8 cellular contexts compared by ENCODE assay signal in the genomic region with DNA sequence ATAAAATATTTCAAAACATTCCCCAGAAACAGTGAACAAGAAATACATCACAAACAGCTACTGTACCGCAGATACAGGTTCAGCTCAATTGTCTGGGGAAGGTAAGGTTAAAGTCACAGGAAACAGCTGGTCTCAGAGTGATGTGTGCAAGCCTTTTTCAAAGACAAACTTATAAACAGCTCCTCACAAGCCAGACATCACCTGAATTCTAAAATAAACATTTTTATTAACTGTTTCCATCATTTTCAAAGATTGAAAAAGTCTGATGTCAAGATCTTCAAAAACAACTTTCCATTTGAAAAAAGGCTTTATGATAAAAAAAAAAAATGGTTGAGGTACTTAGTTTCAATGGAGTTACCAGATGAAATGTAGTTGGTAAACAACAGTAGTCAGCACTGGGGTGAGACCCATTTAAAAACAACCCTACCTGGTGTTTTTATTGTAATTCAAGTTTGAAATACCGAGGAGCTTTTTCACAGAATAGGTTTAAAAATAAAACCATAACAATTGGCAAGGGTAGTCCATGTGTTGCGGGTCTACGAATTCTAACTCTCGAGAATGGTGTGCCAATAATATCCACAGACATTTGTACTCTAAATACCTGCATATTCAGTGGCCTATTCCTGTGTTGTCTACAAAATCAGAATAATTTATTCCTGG. TPM values are rescaled to one million over a fixed set of nuclear protein-coding genes. Genes with fewer than 3 reads are reported as not detected.
A peak's percentile ranks its signal among the peaks of the same experiment; 100 is the strongest.
DNase-seq lines count a peak whose midpoint lies in the region; ATAC-seq, FAIRE-seq and TF ChIP-seq lines count a peak whose summit lies in the region.

No MANE protein-coding gene starts in this region.

- H3K4me1 ChIP-seq in kidney (ENCODE audit: control insufficient read depth in 1 of 2, insufficient read depth in 1 of 2, low read depth in 1 of 2, low read length in 2 of 2) (peaks cover 10 to 13% of the 10 kb centered on the region in 2 donors), thymus (ENCODE audit: control insufficient read depth, insufficient read depth, low read length) (no peaks in the 10 kb centered on the region)

- peak overlapping the region; percentile 79 to 89 for H3K4me3 ChIP-seq in kidney (ENCODE audit: low read length in 2 of 2)
- peak overlapping the region; percentile 85 for H3K4me3 ChIP-seq in thymus (ENCODE audit: low read length)

- H3K27me3 Mint-ChIP-seq in activated CD8-positive, alpha-beta T cell treated with anti-CD3 and anti-CD28 coated beads, Interleukin-2, amount 10 ng/mL, durations not matched to agents 7 days and 5 days (ENCODE audit: low read depth), result no peaks in the 10 kb centered on the region

- H3K27ac ChIP-seq in kidney (ENCODE audit: low read depth in 2 of 2, low read length in 2 of 2) (peak overlapping the region; percentile 30 to 99), thymus (ENCODE audit: low read depth) (peak overlapping the region; percentile 88)

- no peak for FAIRE-seq in kidney (lab: Jason Lieb, UNC)

- H3K9me3 ChIP-seq in kidney (ENCODE audit: control insufficient read depth in 1 of 2, low read length in 2 of 2), result no peaks in the 10 kb centered on the region
- no peaks in the 10 kb centered on the region for H3K9me3 ChIP-seq in thymus (ENCODE audit: control insufficient read depth)

- H3K4me3 Mint-ChIP-seq in activated CD8-positive, alpha-beta T cell treated with anti-CD3 and anti-CD28 coated beads, Interleukin-2, amount 10 ng/mL, durations not matched to agents 7 days and 5 days, result peak overlapping the region; percentile 100

- CTCF ChIA-PET in activated CD8-positive, alpha-beta T cell treated with anti-CD3 and anti-CD28 coated beads, Interleukin-2, amount 10 ng/mL, durations not matched to agents 7 days and 5 days (lab: Charles Lee), result interaction anchor here (0.6 to 5.5 kb wide), 7 partner anchors 9 to 760 kb away, joined by 3 to 48 read pairs (median 10); no protein-coding TSS in a partner anchor

- peaks cover 4 to 17% of the 10 kb centered on the region in 2 donors for H3K36me3 ChIP-seq in kidney (ENCODE audit: control insufficient read depth in 1 of 2, insufficient read depth in 2 of 2, low read length in 2 of 2)
- peaks cover 10% of the 10 kb centered on the region for H3K36me3 ChIP-seq in thymus (ENCODE audit: control insufficient read depth, insufficient read depth)

- H3K27ac Mint-ChIP-seq in activated CD8-positive, alpha-beta T cell treated with anti-CD3 and anti-CD28 coated beads, Interleukin-2, amount 10 ng/mL, durations not matched to agents 7 days and 5 days, result peak overlapping the region; percentile 70

- intact Hi-C loops in kidney (cut with DNase I), result loop anchor here (10.0 kb wide), 1 partner anchor 433 kb away; no protein-coding TSS in a partner anchor

- ATAC-seq in activated CD8-positive, alpha-beta T cell treated with anti-CD3 and anti-CD28 coated beads, Interleukin-2, amount 10 ng/mL, durations not matched to agents 7 days and 5 days, result no peak

- POLR2A ChIA-PET in activated CD8-positive, alpha-beta T cell treated with anti-CD3 and anti-CD28 coated beads, Interleukin-2, amount 10 ng/mL, durations not matched to agents 7 days and 5 days (lab: Charles Lee), result interaction anchor here (0.5 to 9.3 kb wide), 7 partner anchors 8 to 263 kb away, joined by 3 to 293 read pairs (median 5); no protein-coding TSS in a partner anchor

- TF ChIP-seq CTCF in kidney (IDR thresholded peaks at IDR 0.05; ENCODE audit: borderline replicate concordance, extremely low read depth, insufficient read depth), result no peak

- no peaks in the 10 kb centered on the region for H3K9me3 Mint-ChIP-seq in activated CD8-positive, alpha-beta T cell treated with anti-CD3 and anti-CD28 coated beads, Interleukin-2, amount 10 ng/mL, durations not matched to agents 7 days and 5 days (ENCODE audit: insufficient read depth)

- 51% methylated on average over 5 of the region's 5 CpGs for WGBS in thymus

- peak overlapping the region; percentile 77 to 84 for H3K9ac ChIP-seq in kidney (ENCODE audit: low read length in 2 of 2)

- no peaks in the 10 kb centered on the region for H3K27me3 ChIP-seq in thymus (ENCODE audit: control insufficient read depth, insufficient read depth)

- peaks cover 80% of the 10 kb centered on the region for H3K36me3 Mint-ChIP-seq in activated CD8-positive, alpha-beta T cell treated with anti-CD3 and anti-CD28 coated beads, Interleukin-2, amount 10 ng/mL, durations not matched to agents 7 days and 5 days (ENCODE audit: low read depth)

- peaks cover 32% of the 10 kb centered on the region for H3K4me1 Mint-ChIP-seq in activated CD8-positive, alpha-beta T cell treated with anti-CD3 and anti-CD28 coated beads, Interleukin-2, amount 10 ng/mL, durations not matched to agents 7 days and 5 days (ENCODE audit: low read depth)

- DNase-seq in activated gamma-delta T cell treated with Interleukin-2 at 50 U/mL for 16 hours (peak; percentile 16), activated gamma-delta T cell (lab: John Stamatoyannopoulos, UW) (no peak), kidney (no peak), MV-4-11 (lab: John Stamatoyannopoulos, UW) (no peak), GM19240 (ENCODE audit: insufficient read length, low spot score) (no peak)
- peak; percentile 54 for DNase-seq in activated CD8-positive, alpha-beta T cell treated with anti-CD3 and anti-CD28 coated beads, Interleukin-2, amount 10 ng/mL, durations not matched to agents 7 days and 5 days
- no peak for DNase-seq in stimulated activated CD4-positive, alpha-beta T cell treated with anti-CD3 and anti-CD28 coated beads, Interleukin-4, amount 100 ng/mL, for 4 hours

RNA-seq across cellular contexts. Expression of a gene that starts 3.9 kb away (rescaled TPM):
- total RNA-seq in activated CD8-positive, alpha-beta T cell treated with anti-CD3 and anti-CD28 coated beads, Interleukin-2, amount 10 ng/mL, durations not matched to agents 7 days and 5 days, result 100 to 1,000 TPM; 113 to 118 TPM
- total RNA-seq in kidney, result 173 TPM
- polyA plus RNA-seq in kidney (ENCODE audit: insufficient read depth, low read depth, low replicate concordance), result 59.9 TPM
- 313 TPM for polyA plus RNA-seq in thymus

Comparison
In these comparisons a context has a peak if more than half of its experiments do, and no peak if none do; other contexts are left out.
1. DNase-seq: peak in activated gamma-delta T cell treated with Interleukin-2 at 50 U/mL for 16 hours (single experiment) and activated CD8-positive, alpha-beta T cell treated with anti-CD3 and anti-CD28 coated beads, Interleukin-2, amount 10 ng/mL, durations not matched to agents 7 days and 5 days (single experiment); none in activated gamma-delta T cell (single experiment), kidney (single experiment), MV-4-11 (single experiment), GM19240 (single experiment) and stimulated activated CD4-positive, alpha-beta T cell treated with anti-CD3 and anti-CD28 coated beads, Interleukin-4, amount 100 ng/mL, for 4 hours (0 of 2).